ENCODE assay signal across 12 cellular contexts in the genomic region with DNA sequence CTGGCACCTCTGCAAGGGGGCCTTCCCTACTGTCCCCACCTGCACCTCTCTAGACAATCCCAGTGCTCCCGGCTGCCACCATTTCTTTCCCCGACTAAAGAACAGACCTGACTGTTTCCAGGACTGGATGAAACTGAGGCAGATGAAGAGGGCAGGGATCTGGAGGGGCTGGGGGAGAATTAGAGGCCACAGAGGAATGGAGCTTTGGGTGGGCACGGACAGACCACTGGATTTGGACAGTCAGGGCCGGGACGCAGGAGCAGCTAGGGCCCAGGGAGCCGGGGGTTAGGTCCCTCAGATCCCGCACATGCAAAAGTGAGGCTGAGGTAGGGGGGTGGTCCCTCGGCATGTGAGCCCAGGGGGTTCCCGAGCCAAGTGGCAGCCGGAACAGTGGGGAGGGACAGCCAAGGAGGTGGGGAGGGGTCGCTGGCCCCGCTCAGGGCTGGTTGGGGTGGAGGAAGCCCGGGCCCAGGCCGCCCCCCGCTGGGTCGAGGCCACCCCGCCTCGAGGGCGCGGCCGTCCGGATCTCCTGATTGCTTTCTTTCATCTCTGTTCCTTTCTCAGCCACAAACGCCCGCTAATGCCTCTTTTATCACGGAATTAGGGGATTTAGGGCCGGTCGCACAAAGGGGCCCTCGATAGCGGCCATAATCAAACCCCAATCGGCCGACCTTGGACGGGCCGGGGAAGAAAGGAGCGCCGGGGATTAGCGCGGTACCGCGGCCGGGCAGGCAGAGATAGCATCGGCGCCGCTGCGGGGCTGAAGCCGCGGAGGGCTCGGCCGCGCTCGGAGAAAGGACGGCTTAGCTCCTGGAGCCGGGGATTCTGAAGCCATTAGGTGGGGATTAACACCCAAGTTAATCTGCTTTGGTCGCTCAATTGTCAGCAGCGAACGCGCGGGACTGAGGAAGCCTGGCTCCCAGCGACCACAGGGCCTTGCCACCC. TPM values are rescaled to one million over a fixed set of nuclear protein-coding genes. Genes with fewer than 3 reads are reported as not detected.
DNase-seq lines count a peak whose midpoint lies in the region; ATAC-seq and TF ChIP-seq lines count a peak whose summit lies in the region.
"Had no signal": no experiment of that assay in that cellular context is flagged by ENCODE, and none has a peak within 500 bp of the region (broad histone marks: within the 10 kb centered on the region; RNA-seq: fewer than 3 reads in every experiment).

No MANE protein-coding gene starts in this region.

- H3K9me3 Mint-ChIP-seq in H9 (no peaks in the 10 kb centered on the region), naive B cell (peaks cover 0 to 3% (median 0%) of the 10 kb centered on the region in 7 donors)

- H4K20me1 ChIP-seq in H9 (ENCODE audit: control insufficient read depth, insufficient read depth, insufficient read length), result no peaks in the 10 kb centered on the region

- H2BK5ac ChIP-seq in H9 (ENCODE audit: insufficient read length, low read length), result no peak overlapping the region

- H4K91ac ChIP-seq in H9 (ENCODE audit: insufficient read length, low read depth, low read length), result no peak overlapping the region

- ATAC-seq in naive B cell (ENCODE audit: low read depth in 2 of 2) (no peak), GM18517 (IDR thresholded peaks at IDR 0.05; ENCODE audit: unreplicated experiment) (no peak), body of pancreas (no peak), GM18873 (IDR thresholded peaks at IDR 0.05; ENCODE audit: low FRiP score, unreplicated experiment) (no peak), GM18907 (IDR thresholded peaks at IDR 0.05; ENCODE audit: unreplicated experiment) (no peak)

- H3K4me1 ChIP-seq in H9 (ENCODE audit: insufficient read depth, low read length) (peaks cover 3% of the 10 kb centered on the region; the same call in 1 of the 2 replicates), breast epithelium (peaks cover 5 to 18% of the 10 kb centered on the region in 2 donors), body of pancreas (peaks cover 42% of the 10 kb centered on the region)

- H3K14ac ChIP-seq in H9 (ENCODE audit: insufficient read depth, low read length), result no peak overlapping the region

- intact Hi-C loops in breast epithelium (cut with DNase I; ENCODE audit: low total_unique reads), result no loop called here
- intact Hi-C loops in body of pancreas (cut with DNase I), result no loop called here

- DNase-seq in AG04450 (ENCODE audit: low read depth, low spot score), result no peak
- peak; percentile 36 for DNase-seq in H9
- DNase-seq in breast epithelium (ENCODE audit: low spot score in 2 of 2), result no peak
- DNase-seq in naive B cell, result no peak
- no peak for DNase-seq in body of pancreas
- DNase-seq: GDM1 had no signal

- H3K27ac Mint-ChIP-seq in H9 (no peak overlapping the region), naive B cell (peak overlapping the region in 3 of 6 donors; percentile 56 to 64 (median 59))

- H3K4me2 ChIP-seq in H9 (ENCODE audit: insufficient read depth, insufficient read length, low read length), result peak overlapping the region; percentile 2

- H3K4me1 Mint-ChIP-seq in H9 (peaks cover 31 to 44% of the 10 kb centered on the region in 2 experiments), naive B cell (peaks cover 37 to 53% (median 46%) of the 10 kb centered on the region in 3 donors)

- H4K5ac ChIP-seq in H9 (ENCODE audit: insufficient read length, low read depth, low read length), result no peak overlapping the region

- no peak overlapping the region for H3K18ac ChIP-seq in H9 (ENCODE audit: insufficient read length, low read depth, low read length)

- H2BK12ac ChIP-seq in H9 (ENCODE audit: insufficient read length, low read depth, low read length), result no peak overlapping the region

- peaks cover 10% of the 10 kb centered on the region; the same call in 1 of the 2 replicates for H3K79me2 ChIP-seq in H9 (ENCODE audit: insufficient read depth, low read length)

- CTCF ChIA-PET in AG04450 (lab: Charles Lee), result interaction anchor here (1.1 kb wide), 1 partner anchor 25 kb away, joined by 6 read pairs; the partner anchor contains the start of gene ESS2

- H3K27me3 ChIP-seq in AG04450 (ENCODE audit: control insufficient read depth, insufficient read depth, low read length) (peaks cover 20% of the 10 kb centered on the region), H9 (ENCODE audit: insufficient read depth, low read length) (peaks cover 4% of the 10 kb centered on the region; the same call in 1 of the 2 replicates), breast epithelium (peaks cover 5 to 38% of the 10 kb centered on the region in 2 donors), body of pancreas (peaks cover 0 to 6% of the 10 kb centered on the region in 2 donors)

- TF ChIP-seq CTCF in AG04450 (IDR thresholded peaks at IDR 0.05; ENCODE audit: low read depth, low read length) (no peak), H9 (conservative IDR thresholded peaks at IDR 0.05) (no peak), breast epithelium (IDR thresholded peaks at IDR 0.05) (no peak), body of pancreas (IDR thresholded peaks at IDR 0.05) (no peak)

- H3K23me2 ChIP-seq in H9 (ENCODE audit: insufficient read length, low read depth, low read length, poor library complexity, severe bottlenecking), result peaks cover 15% of the 10 kb centered on the region

- H2AFZ ChIP-seq in H9 (ENCODE audit: low read length), result no peak overlapping the region

- H3K27me3 Mint-ChIP-seq in H9 (ENCODE audit: low read depth), result peaks cover 69% of the 10 kb centered on the region
- H3K27me3 Mint-ChIP-seq in naive B cell, result peaks cover 24 to 45% (median 41%) of the 10 kb centered on the region in 3 donors

- H3K36me3 Mint-ChIP-seq in H9 (ENCODE audit: insufficient read depth in 1 of 3, low read depth in 3 of 3), result peaks cover 0 to 10% (median 5%) of the 10 kb centered on the region in 3 experiments; a peak in 3 of 7 replicates
- H3K36me3 Mint-ChIP-seq in naive B cell, result no peaks in the 10 kb centered on the region

- no peak for TF ChIP-seq POLR2A in breast epithelium (IDR thresholded peaks at IDR 0.05)
- no peak for TF ChIP-seq POLR2A in body of pancreas (IDR thresholded peaks at IDR 0.05)

- WGBS in H9 (ENCODE audit: extremely low coverage, insufficient read length, low lambda C conversion rate), result no CpG with 5 or more reads among the region's 58 CpGs
- 3 to 7% methylated on average over 45 to 58 of the region's 58 CpGs for WGBS in body of pancreas, 2 donors

- H2BK15ac ChIP-seq in H9 (ENCODE audit: low read depth, low read length), result no peak overlapping the region

- H2AK5ac ChIP-seq in H9 (ENCODE audit: insufficient read length, low read length), result no peak overlapping the region

- H3K4me3 ChIP-seq in AG04450 (ENCODE audit: low read depth, low read length) (no peak overlapping the region), breast epithelium (peak overlapping the region; percentile 14 to 61 (median 36)), body of pancreas (no peak overlapping the region)

- no peak overlapping the region for H3K23ac ChIP-seq in H9 (ENCODE audit: insufficient read length, low read depth, low read length)

- H3K4me3 Mint-ChIP-seq in H9 (peak overlapping the region; percentile 93 to 95), naive B cell (peak overlapping the region; percentile 42 to 96 (median 90))

- H3K56ac ChIP-seq in H9 (ENCODE audit: insufficient read length, low read depth, low read length), result no peak overlapping the region

- H3K9me3 ChIP-seq in AG04450 (ENCODE audit: control insufficient read depth, insufficient read depth, low read length) (no peaks in the 10 kb centered on the region; the same call in 1 of the 2 replicates), H9 (ENCODE audit: control insufficient read depth, low read depth, low read length) (no peaks in the 10 kb centered on the region), breast epithelium (peaks cover 0 to 3% of the 10 kb centered on the region in 2 donors), body of pancreas (no peaks in the 10 kb centered on the region)

- H3K9ac ChIP-seq in H9 (ENCODE audit: extremely low read depth, insufficient read length, low read length), result no peak overlapping the region

- no peak overlapping the region for H3T11ph ChIP-seq in H9 (ENCODE audit: low read length)

- H3K4ac ChIP-seq in H9 (ENCODE audit: low read depth, low read length), result no peak overlapping the region

- H4K8ac ChIP-seq in H9 (replicated peaks; ENCODE audit: insufficient read length, low read depth, low read length), result no peak overlapping the region

- no peak overlapping the region for H2BK120ac ChIP-seq in H9 (ENCODE audit: low read depth, low read length, poor library complexity, severe bottlenecking)

- POLR2A ChIA-PET in AG04450 (lab: Yijun Ruan, JAX), result interaction anchor here (0.5 to 0.9 kb wide), 2 partner anchors 9 to 11 kb away, joined by 3 to 6 read pairs; partner anchors contain the start of gene SLC25A1

- peak overlapping the region; percentile 31 for H3K27ac ChIP-seq in AG04450 (ENCODE audit: low read depth, low read length)
- no peak overlapping the region for H3K27ac ChIP-seq in H9 (ENCODE audit: insufficient read length, low read depth, low read length)
- no peak overlapping the region for H3K27ac ChIP-seq in breast epithelium
- H3K27ac ChIP-seq in body of pancreas, result no peak overlapping the region

- H3K36me3 ChIP-seq in breast epithelium (no peaks in the 10 kb centered on the region), body of pancreas (replicated peaks in 1 of 2; ENCODE audit: insufficient read depth in 1 of 2, low read depth in 2 of 2) (no peaks in the 10 kb centered on the region)

- H3K79me1 ChIP-seq in H9 (ENCODE audit: insufficient read depth, low read depth, low read length, poor library complexity, severe bottlenecking), result peaks cover 6% of the 10 kb centered on the region

- H2BK20ac ChIP-seq in H9 (ENCODE audit: low read depth, low read length, poor library complexity, severe bottlenecking), result no peak overlapping the region

RNA-seq across cellular contexts. Expression of gene SLC25A1, which starts 9.3 kb away (rescaled TPM):
- polyA plus RNA-seq in AG04450 (2011; rRNA removed) (18.4 and 31.4 TPM in 2 replicates), naive B cell (ENCODE audit: low read depth in 6 of 6) (10 to 100 TPM; 63.5 to 88.8 (median 72.4) TPM)
- 23.5 and 33.4 TPM in 2 replicates for polyA minus RNA-seq in AG04450 (2011; rRNA and poly(A)+ RNA removed)
- total RNA-seq in H9 (2021) (151 and 156 TPM in 2 replicates), breast epithelium (100 to 1,000 TPM in 1 of 3 donors, 10 to 100 TPM in 2; 49.2 to 140 (median 50.2) TPM), body of pancreas (10 to 100 TPM; 39.7 to 87.0 TPM)

RNA-seq across cellular contexts. Expression of gene GSC2, which starts 19.2 kb away (rescaled TPM):
- polyA plus RNA-seq in AG04450 (2011; rRNA removed) (not detected in 2 replicates), naive B cell (ENCODE audit: low read depth in 6 of 6) (not detected)
- polyA minus RNA-seq in AG04450 (2011; rRNA and poly(A)+ RNA removed), result not detected in 2 replicates
- total RNA-seq in H9 (2021) (0.22 TPM in 2 replicates), breast epithelium (not detected), body of pancreas (not detected)
- total RNA-seq: dermis microvascular lymphatic vessel endothelial cell, H4 had no signal

RNA-seq across cellular contexts. Expression of gene ESS2, which starts 24.8 kb away (rescaled TPM):
- polyA plus RNA-seq in AG04450 (2011; rRNA removed) (8.8 and 11.9 TPM in 2 replicates), naive B cell (ENCODE audit: low read depth in 6 of 6) (10 to 100 TPM in 1 of 6 donors, 1 to 10 TPM in 5; 5.2 to 10.2 (median 8.3) TPM)
- polyA minus RNA-seq in AG04450 (2011; rRNA and poly(A)+ RNA removed), result 5.3 and 8.0 TPM in 2 replicates
- total RNA-seq in H9 (2021) (18.7 and 19.4 TPM in 2 replicates), breast epithelium (10 to 100 TPM; 12.2 to 17.7 (median 13.8) TPM), body of pancreas (1 to 10 TPM; 4.6 to 7.3 TPM)

RNA-seq across cellular contexts. Expression of gene TSSK2, which starts 38.2 kb away (rescaled TPM):
- polyA plus RNA-seq in AG04450 (2011; rRNA removed), result not detected in 2 replicates
- polyA minus RNA-seq in AG04450 (2011; rRNA and poly(A)+ RNA removed), result not detected in 2 replicates
- total RNA-seq in H9 (2021), result not detected in 2 replicates
- not detected for total RNA-seq in breast epithelium
- polyA plus RNA-seq in naive B cell (ENCODE audit: low read depth in 6 of 6), result not detected
- under 1 TPM in 1 of 2 donors, not detected in 1; 0.33 TPM for total RNA-seq in body of pancreas
- total RNA-seq: dermis microvascular lymphatic vessel endothelial cell, H4, pulmonary artery endothelial cell had no signal

RNA-seq across cellular contexts. Expression of gene DGCR2, which starts 47.1 kb away (rescaled TPM):
- polyA plus RNA-seq in AG04450 (2011; rRNA removed), result 23.0 and 33.9 TPM in 2 replicates
- polyA minus RNA-seq in AG04450 (2011; rRNA and poly(A)+ RNA removed), result 27.8 and 34.8 TPM in 2 replicates
- total RNA-seq in H9 (2021), result 47.2 and 50.7 TPM in 2 replicates
- total RNA-seq in breast epithelium, result 10 to 100 TPM; 36.8 to 58.4 (median 42.9) TPM
- polyA plus RNA-seq in naive B cell (ENCODE audit: low read depth in 6 of 6), result 10 to 100 TPM; 27.4 to 50.6 (median 32.8) TPM
- total RNA-seq in body of pancreas, result 10 to 100 TPM; 43.8 to 89.3 TPM

Comparison
In these comparisons a context has a peak if more than half of its experiments do, and no peak if none do; other contexts are left out.
1. H3K4me3 ChIP-seq: peak in breast epithelium (3 of 3); none in AG04450 (single experiment) and body of pancreas (0 of 2).